ENCODE assay signal across 25 cellular contexts in the genomic region with DNA sequence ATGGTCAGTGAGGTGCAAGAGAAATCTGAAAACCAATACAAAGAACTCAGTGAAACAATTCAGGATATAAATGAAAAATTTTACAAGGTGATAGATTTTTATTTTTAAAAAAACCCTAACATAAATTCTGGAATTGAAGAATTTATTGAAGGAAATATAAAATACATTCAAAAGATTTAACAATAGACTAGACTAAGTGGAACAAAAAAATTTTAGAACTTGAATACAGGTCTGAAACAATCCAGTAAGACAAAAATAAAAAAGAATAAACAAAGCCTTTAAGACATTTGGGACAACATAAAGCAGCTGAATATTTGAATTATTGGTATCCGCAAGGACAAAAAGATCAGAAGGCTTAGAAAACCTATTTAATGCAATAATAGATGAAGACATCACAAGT. TPM values are rescaled to one million over a fixed set of nuclear protein-coding genes. Genes with fewer than 3 reads are reported as not detected.
A peak's percentile ranks its signal among the peaks of the same experiment; 100 is the strongest.
DNase-seq lines count a peak whose midpoint lies in the region; ATAC-seq, FAIRE-seq and TF ChIP-seq lines count a peak whose summit lies in the region.
"Had no signal": no experiment of that assay in that cellular context is flagged by ENCODE, and none has a peak within 500 bp of the region (broad histone marks: within the 10 kb centered on the region; RNA-seq: fewer than 3 reads in every experiment).

No MANE protein-coding gene starts in this region.

- POLR2A ChIA-PET in K562 (lab: Yijun Ruan, JAX), result interaction anchor here (0.8 kb wide), 1 partner anchor 9 kb away, joined by 3 read pairs; the partner anchor contains the start of genes SIAE and SPA17

- peak; percentile 1 for DNase-seq in NCI-H2227 (lab: John Stamatoyannopoulos, UW; ENCODE audit: unreplicated experiment)
- DNase-seq in NCI-H2227 treated with DMSO at 0.1 percent for 48 hours (lab: John Stamatoyannopoulos, UW), result no peak
- DNase-seq in K562 (ENCODE audit: extremely low read depth in 1 of 4, low spot score in 3 of 4), result no peak
- no peak for DNase-seq in frontal cortex (ENCODE audit: low spot score in 2 of 2)
- no peak for DNase-seq in left lobe of liver (ENCODE audit: low spot score)
- DNase-seq in Right ventricle myocardium superior, result no peak
- DNase-seq: ACHN; BE2C; C1 segment of cervical spinal cord; CD4-positive, alpha-beta memory T cell; CD4-positive, CD25-positive, alpha-beta regulatory T cell; CD8-positive, alpha-beta memory T cell; COR-L47; DMS 273 treated with DMSO at 0.1 percent for 48 hours; DMS153; DMS53; DMS79; DND-41; EL; GF-D8 had no signal

- TF ChIP-seq CTCF in K562 (IDR thresholded peaks at IDR 0.05 in 2 of 3, conservative IDR thresholded peaks at IDR 0.05 in 1 of 3; ENCODE audit: insufficient read depth in 2 of 3, low read depth in 1 of 3, low read length in 3 of 3), result no peak

- H3K4me1 ChIP-seq in K562 (replicated peaks in 1 of 2; ENCODE audit: control insufficient read depth in 2 of 2, insufficient read depth in 2 of 2, low read length in 2 of 2), result no peaks in the 10 kb centered on the region
- H3K4me1 ChIP-seq: BE2C, BLaER1 had no signal

- H3K9me3 ChIP-seq in K562 (replicated peaks; ENCODE audit: control insufficient read depth, insufficient read depth, low read depth, low read length), result peaks cover 5% of the 10 kb centered on the region; the same call in 1 of the 2 replicates
- H3K9me3 ChIP-seq: BE2C had no signal

- H4K20me1 ChIP-seq in K562 (replicated peaks; ENCODE audit: control insufficient read depth, insufficient read depth, low read length), result no peaks in the 10 kb centered on the region
- H4K20me1 ChIP-seq: BLaER1 had no signal

- H3K27me3 ChIP-seq in K562 (ENCODE audit: control insufficient read depth in 2 of 2, insufficient read depth in 2 of 2, low read length in 2 of 2), result no peaks in the 10 kb centered on the region
- H3K27me3 ChIP-seq: BLaER1 had no signal

- no peak for TF ChIP-seq POLR2A in K562 (conservative IDR thresholded peaks at IDR 0.05)

- no peak overlapping the region for H3K4me3 ChIP-seq in K562
- H3K4me3 ChIP-seq: BLaER1 had no signal

- CTCF ChIA-PET in K562 (lab: Yijun Ruan, JAX; ENCODE audit: low intra/inter-chr PET ratio), result no interaction called here

- no peaks in the 10 kb centered on the region for H3K36me3 ChIP-seq in K562 (ENCODE audit: control insufficient read depth, insufficient read depth, low read length)
- H3K36me3 ChIP-seq: BE2C had no signal

- ATAC-seq in K562 (no peak), left lobe of liver (no peak), GM21737 (IDR thresholded peaks at IDR 0.05; ENCODE audit: unreplicated experiment) (no peak), Right ventricle myocardium superior (ENCODE audit: poor library complexity) (no peak)

- H2AFZ ChIP-seq in K562 (ENCODE audit: low read depth, low read length), result no peak overlapping the region

- H3K9ac ChIP-seq in K562 (ENCODE audit: insufficient read depth in 1 of 2, low read depth in 2 of 2, low read length in 2 of 2), result no peak overlapping the region
- H3K9ac ChIP-seq: BLaER1 had no signal

- WGBS in K562 (ENCODE audit: insufficient coverage, low coverage, missing lambda C conversion rate), result 84% methylated on average over 1 of the region's 1 CpG

- no peak overlapping the region for H3K4me2 ChIP-seq in K562 (ENCODE audit: insufficient read depth, low read length)
- H3K4me2 ChIP-seq: BLaER1 had no signal

- H3K9me1 ChIP-seq in K562 (ENCODE audit: control insufficient read depth, insufficient read depth, low read length), result no peaks in the 10 kb centered on the region

- in situ Hi-C loops in K562 (cut with MboI), result no loop called here

- no peak for TF ChIP-seq EP300 in K562 (IDR thresholded peaks at IDR 0.05; ENCODE audit: low read length)

- TF ChIP-seq RAD21 in K562 (CRISPR knock-in tag; conservative IDR thresholded peaks at IDR 0.05 in 1 of 2, IDR thresholded peaks at IDR 0.05 in 1 of 2), result no peak

- BruUV-seq in K562 (replicated peaks; lab: Mats Ljungman, UMichigan), result no TSS peak

- no peaks in the 10 kb centered on the region for H3K79me2 ChIP-seq in K562 (ENCODE audit: control insufficient read depth, insufficient read depth, low read length)

- no peak overlapping the region for H3K27ac ChIP-seq in K562 (ENCODE audit: extremely low read depth, low read depth, low read length)
- H3K27ac ChIP-seq: 22Rv1, BLaER1 had no signal

- no peak for FAIRE-seq in K562 (lab: Jason Lieb, UNC)
- FAIRE-seq in frontal cortex (lab: Jason Lieb, UNC), result peak; percentile 71
- FAIRE-seq: GM12891, GM19239 had no signal

- intact Hi-C loops in K562 (cut with micrococcal nuclease), result no loop called here
- intact Hi-C loops in Right ventricle myocardium superior (cut with DNase I), result no loop called here

RNA-seq across cellular contexts. Expression of gene SPA17, which starts 8.7 kb away (rescaled TPM):
- 0.74 and 3.1 TPM in 2 replicates for total RNA-seq in K562 (2011; cell fraction: chromatin; rRNA removed; ENCODE audit: low replicate concordance)
- 2.0 and 4.2 TPM in 2 replicates for total RNA-seq in K562 (2011; cell fraction: nucleolus; rRNA removed)
- 0.59 and 1.7 TPM in 2 replicates for total RNA-seq in K562 (2011; cell fraction: nucleoplasm; rRNA removed)
- total RNA-seq in K562 (2014; rRNA removed) (6.8 and 10.6 TPM in 2 replicates), K562 (2014; rRNA removed; fragmentation: Illumina TruSeq; extraction: Trizol) (16.7 and 19.6 TPM in 2 replicates), K562 (2015; rRNA removed; fragmentation: Illumina TruSeq; extraction: Trizol) (15.9 and 16.1 TPM in 2 replicates), K562 (2021) (5.7 and 6.0 TPM in 2 replicates), frontal cortex (5.7 TPM), left lobe of liver (0.86 TPM), Right ventricle myocardium superior (2.7 TPM)
- polyA plus RNA-seq in K562 (2011; rRNA removed) (9.4 and 19.3 TPM in 2 replicates), K562 (2014; fragmentation: Illumina TruSeq; extraction: Trizol) (19.2 and 19.5 TPM in 2 replicates), K562 (2014; fragmentation: Nextera tagmentation; extraction: Ambion mirVana) (1 to 10 TPM; 9.0 to 9.9 TPM), K562 (2014; rRNA removed) (12.6 and 14.0 TPM in 2 replicates)
- polyA plus RNA-seq in K562 (2011; cell fraction: cytosol; rRNA removed), result 1.9 and 2.5 TPM in 2 replicates
- 1.7 and 3.6 TPM in 2 replicates for polyA plus RNA-seq in K562 (2011; cell fraction: nucleus; rRNA removed)
- polyA plus RNA-seq in K562 (2012), result 13.7 and 14.0 TPM in 2 replicates
- 3.3 and 6.7 TPM in 2 replicates for polyA minus RNA-seq in K562 (2011; rRNA and poly(A)+ RNA removed)
- 1.5 and 2.9 TPM in 2 replicates for polyA minus RNA-seq in K562 (2011; cell fraction: cytosol; rRNA and poly(A)+ RNA removed)
- polyA minus RNA-seq in K562 (2011; cell fraction: nucleus; rRNA and poly(A)+ RNA removed), result 3.2 and 5.4 TPM in 2 replicates

RNA-seq across cellular contexts. Expression of gene SIAE, which starts 8.9 kb away (rescaled TPM):
- 7.3 and 8.2 TPM in 2 replicates for total RNA-seq in K562 (2011; cell fraction: chromatin; rRNA removed; ENCODE audit: low replicate concordance)
- 6.0 and 6.1 TPM in 2 replicates for total RNA-seq in K562 (2011; cell fraction: nucleolus; rRNA removed)
- total RNA-seq in K562 (2011; cell fraction: nucleoplasm; rRNA removed), result 9.2 and 10.1 TPM in 2 replicates
- total RNA-seq in K562 (2014; rRNA removed) (1.7 and 2.4 TPM in 2 replicates), K562 (2014; rRNA removed; fragmentation: Illumina TruSeq; extraction: Trizol) (3.7 and 3.8 TPM in 2 replicates), K562 (2015; rRNA removed; fragmentation: Illumina TruSeq; extraction: Trizol) (2.6 and 3.4 TPM in 2 replicates), K562 (2021) (5.4 and 7.5 TPM in 2 replicates), frontal cortex (10.2 TPM), left lobe of liver (34.4 TPM), Right ventricle myocardium superior (83.4 TPM)
- polyA plus RNA-seq in K562 (2011; rRNA removed) (7.9 and 9.6 TPM in 2 replicates), K562 (2014; fragmentation: Illumina TruSeq; extraction: Trizol) (5.6 and 6.4 TPM in 2 replicates), K562 (2014; fragmentation: Nextera tagmentation; extraction: Ambion mirVana) (1 to 10 TPM in 1 of 2 experiments, under 1 TPM in 1; 0.89 to 1.2 TPM), K562 (2014; rRNA removed) (4.1 and 6.7 TPM in 2 replicates)
- 6.0 and 6.8 TPM in 2 replicates for polyA plus RNA-seq in K562 (2011; cell fraction: cytosol; rRNA removed)
- 5.3 and 6.7 TPM in 2 replicates for polyA plus RNA-seq in K562 (2011; cell fraction: nucleus; rRNA removed)
- polyA plus RNA-seq in K562 (2012), result 6.6 and 7.8 TPM in 2 replicates
- 8.1 and 8.2 TPM in 2 replicates for polyA minus RNA-seq in K562 (2011; rRNA and poly(A)+ RNA removed)
- 2.3 and 3.3 TPM in 2 replicates for polyA minus RNA-seq in K562 (2011; cell fraction: cytosol; rRNA and poly(A)+ RNA removed)
- 1.2 and 2.6 TPM in 2 replicates for polyA minus RNA-seq in K562 (2011; cell fraction: nucleus; rRNA and poly(A)+ RNA removed)

RNA-seq across cellular contexts. Expression of gene NRGN, which starts 57.3 kb away (rescaled TPM):
- total RNA-seq in K562 (2011; cell fraction: chromatin; rRNA removed; ENCODE audit: low replicate concordance), result 2.1 and 5.7 TPM in 2 replicates
- 3.7 and 5.8 TPM in 2 replicates for total RNA-seq in K562 (2011; cell fraction: nucleolus; rRNA removed)
- total RNA-seq in K562 (2011; cell fraction: nucleoplasm; rRNA removed), result 3.0 and 5.3 TPM in 2 replicates
- total RNA-seq in K562 (2014; rRNA removed) (2.0 and 3.8 TPM in 2 replicates), K562 (2014; rRNA removed; fragmentation: Illumina TruSeq; extraction: Trizol) (0.29 and 0.61 TPM in 2 replicates), K562 (2015; rRNA removed; fragmentation: Illumina TruSeq; extraction: Trizol) (0.72 and 1.3 TPM in 2 replicates), K562 (2021) (6.8 and 7.8 TPM in 2 replicates), frontal cortex (2.9 TPM), left lobe of liver (1.4 TPM), Right ventricle myocardium superior (3.6 TPM)
- polyA plus RNA-seq in K562 (2011; rRNA removed) (3.4 and 4.1 TPM in 2 replicates), K562 (2014; fragmentation: Illumina TruSeq; extraction: Trizol) (3.5 and 4.5 TPM in 2 replicates), K562 (2014; fragmentation: Nextera tagmentation; extraction: Ambion mirVana) (not detected), K562 (2014; rRNA removed) (3.2 and 5.7 TPM in 2 replicates)
- polyA plus RNA-seq in K562 (2011; cell fraction: cytosol; rRNA removed), result 7.0 and 13.8 TPM in 2 replicates
- polyA plus RNA-seq in K562 (2011; cell fraction: nucleus; rRNA removed), result 13.0 and 27.2 TPM in 2 replicates
- polyA plus RNA-seq in K562 (2012), result 7.8 and 11.8 TPM in 2 replicates
- 0.33 and 1.2 TPM in 2 replicates for polyA minus RNA-seq in K562 (2011; rRNA and poly(A)+ RNA removed)
- 1.4 and 3.2 TPM in 2 replicates for polyA minus RNA-seq in K562 (2011; cell fraction: cytosol; rRNA and poly(A)+ RNA removed)
- 2.0 and 5.9 TPM in 2 replicates for polyA minus RNA-seq in K562 (2011; cell fraction: nucleus; rRNA and poly(A)+ RNA removed)
- polyA plus RNA-seq: CD4-positive, alpha-beta memory T cell; CD8-positive, alpha-beta memory T cell had no signal

RNA-seq across cellular contexts. Expression of gene TBRG1, which starts 59.8 kb away (rescaled TPM):
- total RNA-seq in K562 (2011; cell fraction: chromatin; rRNA removed; ENCODE audit: low replicate concordance), result 31.3 and 57.2 TPM in 2 replicates
- total RNA-seq in K562 (2011; cell fraction: nucleolus; rRNA removed), result 18.3 and 20.9 TPM in 2 replicates
- total RNA-seq in K562 (2011; cell fraction: nucleoplasm; rRNA removed), result 25.7 and 42.1 TPM in 2 replicates
- total RNA-seq in K562 (2014; rRNA removed) (16.3 and 23.4 TPM in 2 replicates), K562 (2014; rRNA removed; fragmentation: Illumina TruSeq; extraction: Trizol) (16.0 and 19.7 TPM in 2 replicates), K562 (2015; rRNA removed; fragmentation: Illumina TruSeq; extraction: Trizol) (20.2 and 20.5 TPM in 2 replicates), K562 (2021) (21.0 and 25.2 TPM in 2 replicates), frontal cortex (35.9 TPM), left lobe of liver (23.3 TPM), Right ventricle myocardium superior (18.2 TPM)
- polyA plus RNA-seq in K562 (2011; rRNA removed) (24.0 and 30.0 TPM in 2 replicates), K562 (2014; fragmentation: Illumina TruSeq; extraction: Trizol) (20.4 and 20.5 TPM in 2 replicates), K562 (2014; fragmentation: Nextera tagmentation; extraction: Ambion mirVana) (10 to 100 TPM in 1 of 2 experiments, 1 to 10 TPM in 1; 8.7 to 11.5 TPM), K562 (2014; rRNA removed) (20.3 and 28.7 TPM in 2 replicates)
- 15.7 and 17.2 TPM in 2 replicates for polyA plus RNA-seq in K562 (2011; cell fraction: cytosol; rRNA removed)
- 69.7 and 83.9 TPM in 2 replicates for polyA plus RNA-seq in K562 (2011; cell fraction: nucleus; rRNA removed)
- polyA plus RNA-seq in K562 (2012), result 15.5 and 29.2 TPM in 2 replicates
- polyA minus RNA-seq in K562 (2011; rRNA and poly(A)+ RNA removed), result 10.1 and 12.8 TPM in 2 replicates
- 5.6 and 7.5 TPM in 2 replicates for polyA minus RNA-seq in K562 (2011; cell fraction: cytosol; rRNA and poly(A)+ RNA removed)
- 22.9 and 38.6 TPM in 2 replicates for polyA minus RNA-seq in K562 (2011; cell fraction: nucleus; rRNA and poly(A)+ RNA removed)
